1 cellular context compared by ENCODE assay signal in the genomic region with DNA sequence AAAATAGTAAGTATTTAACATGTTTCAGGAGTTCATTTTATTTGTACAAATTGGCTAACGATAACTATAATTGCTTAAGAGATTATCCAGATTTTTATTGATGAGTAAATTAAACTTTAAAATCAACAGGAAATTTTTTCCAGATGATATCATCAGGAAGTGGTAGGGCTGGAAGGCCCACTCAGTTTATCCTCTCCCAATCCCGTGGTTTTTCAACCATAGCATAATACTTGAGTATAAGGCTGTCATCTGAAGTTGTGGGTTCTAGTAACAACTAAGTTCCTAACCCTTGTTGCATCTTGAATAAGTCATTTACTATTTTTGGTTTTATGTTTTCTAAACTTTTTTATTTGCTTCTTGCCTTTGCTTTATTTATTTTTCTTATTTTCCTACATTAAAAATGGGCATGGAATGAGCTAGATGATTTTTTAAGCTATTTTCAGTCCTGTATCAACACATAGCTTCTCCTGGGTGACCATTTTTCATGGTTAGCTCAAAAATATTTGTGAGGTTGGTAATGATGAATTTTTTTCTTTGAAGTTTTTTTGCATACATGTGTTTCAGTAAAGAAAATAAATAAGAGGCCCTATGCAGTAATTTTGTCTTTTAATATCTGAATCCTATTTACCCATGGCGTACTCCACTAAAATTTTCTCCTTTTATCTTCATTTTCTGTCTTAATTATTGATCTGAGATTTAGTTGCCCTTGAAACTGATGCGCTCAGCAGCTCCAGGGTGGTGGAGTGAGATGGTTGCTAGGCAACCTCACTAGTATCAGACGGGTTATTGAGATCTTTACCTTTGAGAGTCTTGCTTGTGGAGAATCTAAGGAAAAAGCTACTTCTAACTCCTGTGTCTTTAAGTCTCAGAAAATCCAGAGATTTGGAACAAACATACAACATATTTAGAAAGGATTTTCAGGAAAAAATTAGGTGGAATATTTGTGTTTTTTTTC.
TF ChIP-seq lines count a peak whose summit lies in the region.

No MANE protein-coding gene starts in this region.

TF ChIP-seq in K562, 482 proteins besides CTCF, POLR2A, EP300 and RAD21:
- TF ChIP-seq, protein P1, sequence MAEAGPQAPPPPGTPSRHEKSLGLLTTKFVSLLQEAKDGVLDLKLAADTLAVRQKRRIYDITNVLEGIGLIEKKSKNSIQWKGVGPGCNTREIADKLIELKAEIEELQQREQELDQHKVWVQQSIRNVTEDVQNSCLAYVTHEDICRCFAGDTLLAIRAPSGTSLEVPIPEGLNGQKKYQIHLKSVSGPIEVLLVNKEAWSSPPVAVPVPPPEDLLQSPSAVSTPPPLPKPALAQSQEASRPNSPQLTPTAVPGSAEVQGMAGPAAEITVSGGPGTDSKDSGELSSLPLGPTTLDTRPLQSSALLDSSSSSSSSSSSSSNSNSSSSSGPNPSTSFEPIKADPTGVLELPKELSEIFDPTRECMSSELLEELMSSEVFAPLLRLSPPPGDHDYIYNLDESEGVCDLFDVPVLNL (CRISPR knock-in tag; IDR thresholded peaks at IDR 0.05; ENCODE audit: low read depth) = no peak
- TF ChIP-seq, protein P2, sequence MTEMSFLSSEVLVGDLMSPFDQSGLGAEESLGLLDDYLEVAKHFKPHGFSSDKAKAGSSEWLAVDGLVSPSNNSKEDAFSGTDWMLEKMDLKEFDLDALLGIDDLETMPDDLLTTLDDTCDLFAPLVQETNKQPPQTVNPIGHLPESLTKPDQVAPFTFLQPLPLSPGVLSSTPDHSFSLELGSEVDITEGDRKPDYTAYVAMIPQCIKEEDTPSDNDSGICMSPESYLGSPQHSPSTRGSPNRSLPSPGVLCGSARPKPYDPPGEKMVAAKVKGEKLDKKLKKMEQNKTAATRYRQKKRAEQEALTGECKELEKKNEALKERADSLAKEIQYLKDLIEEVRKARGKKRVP (CRISPR knock-in tag; IDR thresholded peaks at IDR 0.05) = no peak
- TF ChIP-seq ZNF764 (CRISPR knock-in tag; IDR thresholded peaks at IDR 0.05; ENCODE audit: low read depth) = no peak
- TF ChIP-seq RFX1 (IDR thresholded peaks at IDR 0.05) = peak; percentile 34
- no peak for TF ChIP-seq WHSC1 (IDR thresholded peaks at IDR 0.05; ENCODE audit: low read length)
